ENCODE assay signal across 23 cellular contexts in the genomic region with DNA sequence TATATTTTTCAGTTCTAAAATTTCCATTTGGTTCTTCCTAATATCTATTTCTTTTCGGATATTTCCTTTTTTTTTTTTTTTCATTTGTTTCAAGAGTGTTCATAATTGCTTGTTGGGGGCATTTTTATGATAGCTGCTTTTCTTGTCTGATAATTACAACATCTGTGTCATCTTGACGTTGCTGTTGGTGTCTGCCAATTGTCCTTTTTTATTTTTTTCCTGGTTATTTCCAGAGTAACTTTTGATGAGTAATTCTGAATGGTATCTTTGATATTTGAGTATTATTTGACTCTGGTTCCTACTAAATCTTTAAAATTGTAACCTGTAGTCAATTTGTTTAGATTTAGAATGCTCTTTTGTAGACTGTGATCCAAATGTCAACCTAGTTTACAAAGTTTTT. TPM values are rescaled to one million over a fixed set of nuclear protein-coding genes. Genes with fewer than 3 reads are reported as not detected.
"Had no signal": no experiment of that assay in that cellular context is flagged by ENCODE, and none has a peak within 500 bp of the region (broad histone marks: within the 10 kb centered on the region; RNA-seq: fewer than 3 reads in every experiment).

No MANE protein-coding gene starts in this region.

- H3K4me3 Mint-ChIP-seq: activated CD4-positive, alpha-beta memory T cell treated with anti-CD3 and anti-CD28 coated beads, Interleukin-2, amount 10 ng/mL, durations not matched to agents 7 days and 5 days; activated CD8-positive, alpha-beta memory T cell treated with anti-CD3 and anti-CD28 coated beads, Interleukin-2, amount 10 ng/mL, durations not matched to agents 7 days and 5 days; activated naive CD8-positive, alpha-beta T cell treated with anti-CD3 and anti-CD28 coated beads, Interleukin-2, amount 10 ng/mL, durations not matched to agents 7 days and 5 days; immature natural killer cell; naive thymus-derived CD8-positive, alpha-beta T cell; stimulated activated naive B cell treated with anti-CD40 and anti-IgM and Interleukin-4, amounts not matched to agents 10 μg/mL and 1 μg/mL and 100 μg/mL, for 72 hours; WTC11 had no signal

- H2AFZ ChIP-seq: parathyroid adenoma had no signal

- H3K9me3 ChIP-seq: body of pancreas, gastroesophageal sphincter, heart right ventricle, neutrophil, sigmoid colon, spleen had no signal

- H3K36me3 ChIP-seq: neutrophil had no signal

- H3K4me1 Mint-ChIP-seq: activated CD4-positive, alpha-beta memory T cell treated with anti-CD3 and anti-CD28 coated beads, Interleukin-2, amount 10 ng/mL, durations not matched to agents 7 days and 5 days; activated CD8-positive, alpha-beta memory T cell treated with anti-CD3 and anti-CD28 coated beads, Interleukin-2, amount 10 ng/mL, durations not matched to agents 7 days and 5 days; immature natural killer cell; stimulated activated naive B cell treated with anti-CD40 and anti-IgM and Interleukin-4, amounts not matched to agents 10 μg/mL and 1 μg/mL and 100 μg/mL, for 72 hours had no signal

- ATAC-seq: activated CD8-positive, alpha-beta memory T cell treated with anti-CD3 and anti-CD28 coated beads, Interleukin-2, amount 10 ng/mL, durations not matched to agents 7 days and 5 days; body of pancreas; gastroesophageal sphincter; heart right ventricle; naive thymus-derived CD8-positive, alpha-beta T cell; stimulated activated naive B cell treated with anti-CD40 and anti-IgM and Interleukin-4, amounts not matched to agents 10 μg/mL and 1 μg/mL and 100 μg/mL, for 72 hours; WTC11 had no signal

- H3K4me3 ChIP-seq: body of pancreas, dorsolateral prefrontal cortex, gastroesophageal sphincter, heart right ventricle, sigmoid colon, spleen had no signal

- H3K36me3 Mint-ChIP-seq: activated CD8-positive, alpha-beta memory T cell treated with anti-CD3 and anti-CD28 coated beads, Interleukin-2, amount 10 ng/mL, durations not matched to agents 7 days and 5 days; activated naive CD8-positive, alpha-beta T cell treated with anti-CD3 and anti-CD28 coated beads, Interleukin-2, amount 10 ng/mL, durations not matched to agents 7 days and 5 days; stimulated activated naive B cell treated with anti-CD40 and anti-IgM and Interleukin-4, amounts not matched to agents 10 μg/mL and 1 μg/mL and 100 μg/mL, for 72 hours had no signal

- H3K27me3 ChIP-seq: body of pancreas, dorsolateral prefrontal cortex, gastroesophageal sphincter, heart right ventricle, sigmoid colon, spleen had no signal

- H3K27ac ChIP-seq: body of pancreas, gastroesophageal sphincter, heart right ventricle, neutrophil, parathyroid adenoma, sigmoid colon, spleen had no signal

- H3K27ac Mint-ChIP-seq: activated CD4-positive, alpha-beta memory T cell treated with anti-CD3 and anti-CD28 coated beads, Interleukin-2, amount 10 ng/mL, durations not matched to agents 7 days and 5 days; activated CD8-positive, alpha-beta memory T cell treated with anti-CD3 and anti-CD28 coated beads, Interleukin-2, amount 10 ng/mL, durations not matched to agents 7 days and 5 days; activated naive CD8-positive, alpha-beta T cell treated with anti-CD3 and anti-CD28 coated beads, Interleukin-2, amount 10 ng/mL, durations not matched to agents 7 days and 5 days; activated T-helper 2 cell treated with anti-CD3 and anti-CD28 coated beads, Interferon-gamma antibody, Interleukin-2, Interleukin-4, amounts not matched to agents 10 μg/mL and 5 μg/mL and 100 μg/mL, durations not matched to agents 14 hours and 24 hours and 36 hours; immature natural killer cell; stimulated activated naive B cell treated with anti-CD40 and anti-IgM and Interleukin-4, amounts not matched to agents 10 μg/mL and 1 μg/mL and 100 μg/mL, for 72 hours; WTC11 had no signal

- H3K4me1 ChIP-seq: body of pancreas, gastroesophageal sphincter, parathyroid adenoma, sigmoid colon, spleen had no signal

- H3K9ac ChIP-seq: parathyroid adenoma had no signal

- DNase-seq: activated CD4-positive, alpha-beta memory T cell treated with anti-CD3 and anti-CD28 coated beads, Interleukin-2, amount 10 ng/mL, durations not matched to agents 7 days and 5 days; activated CD4-positive, alpha-beta T cell treated with anti-CD3 and anti-CD28 coated beads for 4 hours; activated CD8-positive, alpha-beta memory T cell treated with anti-CD3 and anti-CD28 coated beads, Interleukin-2, amount 10 ng/mL, durations not matched to agents 7 days and 5 days; activated naive CD4-positive, alpha-beta T cell treated with Interleukin-2 at 50 U/mL for 16 hours; activated naive CD8-positive, alpha-beta T cell treated with anti-CD3 and anti-CD28 coated beads, Interleukin-2, amount 10 ng/mL, durations not matched to agents 7 days and 5 days; amygdala; body of pancreas; dorsolateral prefrontal cortex; heart right ventricle; immature natural killer cell; naive thymus-derived CD8-positive, alpha-beta T cell; sigmoid colon; spleen; stimulated activated CD4-positive, alpha-beta T cell treated with anti-CD3 and anti-CD28 coated beads, Interleukin-4, amount 100 ng/mL, for 4 hours; stimulated activated naive B cell treated with anti-CD40 and anti-IgM and Interleukin-4, amounts not matched to agents 10 μg/mL and 1 μg/mL and 100 μg/mL, for 72 hours had no signal

- H3K9me3 Mint-ChIP-seq: activated CD4-positive, alpha-beta memory T cell treated with anti-CD3 and anti-CD28 coated beads, Interleukin-2, amount 10 ng/mL, durations not matched to agents 7 days and 5 days; activated naive CD8-positive, alpha-beta T cell treated with anti-CD3 and anti-CD28 coated beads, Interleukin-2, amount 10 ng/mL, durations not matched to agents 7 days and 5 days; activated T-helper 2 cell treated with anti-CD3 and anti-CD28 coated beads, Interferon-gamma antibody, Interleukin-2, Interleukin-4, amounts not matched to agents 10 μg/mL and 5 μg/mL and 100 μg/mL, durations not matched to agents 14 hours and 24 hours and 36 hours; immature natural killer cell; stimulated activated naive B cell treated with anti-CD40 and anti-IgM and Interleukin-4, amounts not matched to agents 10 μg/mL and 1 μg/mL and 100 μg/mL, for 72 hours had no signal

- H3K79me2 ChIP-seq: parathyroid adenoma had no signal

- H3K27me3 Mint-ChIP-seq: activated CD4-positive, alpha-beta memory T cell treated with anti-CD3 and anti-CD28 coated beads, Interleukin-2, amount 10 ng/mL, durations not matched to agents 7 days and 5 days; activated CD8-positive, alpha-beta memory T cell treated with anti-CD3 and anti-CD28 coated beads, Interleukin-2, amount 10 ng/mL, durations not matched to agents 7 days and 5 days; naive thymus-derived CD8-positive, alpha-beta T cell had no signal

RNA-seq across cellular contexts. Expression of a gene that starts 51.3 kb away (rescaled TPM):
- total RNA-seq: activated CD4-positive, alpha-beta memory T cell treated with anti-CD3 and anti-CD28 coated beads, Interleukin-2, amount 10 ng/mL, durations not matched to agents 7 days and 5 days; activated CD8-positive, alpha-beta memory T cell treated with anti-CD3 and anti-CD28 coated beads, Interleukin-2, amount 10 ng/mL, durations not matched to agents 7 days and 5 days; activated naive CD8-positive, alpha-beta T cell treated with anti-CD3 and anti-CD28 coated beads, Interleukin-2, amount 10 ng/mL, durations not matched to agents 7 days and 5 days; activated T-helper 2 cell treated with anti-CD3 and anti-CD28 coated beads, Interferon-gamma antibody, Interleukin-2, Interleukin-4, amounts not matched to agents 10 μg/mL and 5 μg/mL and 100 μg/mL, durations not matched to agents 14 hours and 24 hours and 36 hours; body of pancreas; gastroesophageal sphincter; liver; naive thymus-derived CD8-positive, alpha-beta T cell; sigmoid colon; T-helper 2 cell treated with Interferon-gamma antibody and Interleukin-4, amounts not matched to agents 100 ng/mL and 5 ng/mL, for 36 hours; WTC11 had no signal
- polyA plus RNA-seq: immature natural killer cell; liver; naive thymus-derived CD8-positive, alpha-beta T cell; urinary bladder had no signal
